Comparison of ENCODE assay signal across 21 cellular contexts in genomic region chr7:3153118-3153517, GRCh38.
"Had no signal": no experiment of that assay in that cellular context is flagged by ENCODE, and none has a peak within 500 bp of the region (broad histone marks: within the 10 kb centered on the region; RNA-seq: fewer than 3 reads in every experiment).

No MANE protein-coding gene starts in this region.

- H3K27me3 ChIP-seq: testis, tibial nerve, vagina had no signal

- H3K27ac ChIP-seq: epithelial cell of prostate, esophagus squamous epithelium, foreskin keratinocyte, spleen, testis, tibial nerve, upper lobe of right lung, vagina had no signal

- H3K4me3 Mint-ChIP-seq: dendritic cell treated with granulocyte-macrophage colony-stimulating factor and Interleukin-4, amounts not matched to agents 40 ng/mL and 50 ng/mL, for 4 days; effector memory CD8-positive, alpha-beta T cell; naive thymus-derived CD4-positive, alpha-beta T cell; nephron progenitor cell; stimulated activated naive B cell treated with anti-CD40 and anti-IgM and Interleukin-4, amounts not matched to agents 10 μg/mL and 1 μg/mL and 100 μg/mL, for 72 hours; stimulated activated naive CD8-positive, alpha-beta T cell treated with anti-CD3 and anti-CD28 coated beads, Interleukin-15, amount 100 ng/mL, for 72 hours had no signal

- H3K4me1 ChIP-seq: foreskin keratinocyte, testis, tibial nerve, upper lobe of right lung, vagina had no signal

- H3K9me3 Mint-ChIP-seq: dendritic cell treated with granulocyte-macrophage colony-stimulating factor and Interleukin-4, amounts not matched to agents 40 ng/mL and 50 ng/mL, for 4 days; effector memory CD8-positive, alpha-beta T cell; stimulated activated naive CD8-positive, alpha-beta T cell treated with anti-CD3 and anti-CD28 coated beads, Interleukin-15, amount 100 ng/mL, for 72 hours had no signal

- H3K27me3 Mint-ChIP-seq: naive thymus-derived CD4-positive, alpha-beta T cell had no signal

- H3K4me3 ChIP-seq: esophagus squamous epithelium, spleen, testis, tibial nerve, upper lobe of right lung, vagina had no signal

- H3K36me3 ChIP-seq: esophagus squamous epithelium, spleen, tibial nerve, upper lobe of right lung, vagina had no signal

- H3K36me3 Mint-ChIP-seq: naive thymus-derived CD4-positive, alpha-beta T cell; stimulated activated naive B cell treated with anti-CD40 and anti-IgM and Interleukin-4, amounts not matched to agents 10 μg/mL and 1 μg/mL and 100 μg/mL, for 72 hours had no signal

- ATAC-seq: effector memory CD8-positive, alpha-beta T cell; foreskin keratinocyte; naive thymus-derived CD4-positive, alpha-beta T cell; sciatic nerve; stimulated activated naive B cell treated with anti-CD40 and anti-IgM and Interleukin-4, amounts not matched to agents 10 μg/mL and 1 μg/mL and 100 μg/mL, for 72 hours; stimulated activated naive CD8-positive, alpha-beta T cell treated with anti-CD3 and anti-CD28 coated beads, Interleukin-15, amount 100 ng/mL, for 72 hours; upper lobe of right lung had no signal

- H3K9me3 ChIP-seq: esophagus squamous epithelium, testis, upper lobe of right lung, vagina had no signal

- H3K27ac Mint-ChIP-seq: dendritic cell treated with granulocyte-macrophage colony-stimulating factor and Interleukin-4, amounts not matched to agents 40 ng/mL and 50 ng/mL, for 4 days; effector memory CD8-positive, alpha-beta T cell; naive thymus-derived CD4-positive, alpha-beta T cell; nephron progenitor cell had no signal

- DNase-seq: effector memory CD8-positive, alpha-beta T cell; esophagus squamous epithelium; foreskin keratinocyte; kidney; mammary epithelial cell; naive thymus-derived CD4-positive, alpha-beta T cell; nephron progenitor cell; posterior cingulate gyrus; stimulated activated CD4-positive, alpha-beta T cell treated with anti-CD3 and anti-CD28 coated beads, Interleukin-15, amount 100 ng/mL, for 24 hours; stimulated activated CD4-positive, alpha-beta T cell treated with anti-CD3 and anti-CD28 coated beads, Interleukin-1b, Interleukin-23, amount 100 ng/mL, for 48 hours; stimulated activated CD4-positive, alpha-beta T cell treated with anti-CD3 and anti-CD28 coated beads, Interleukin-4, amount 100 ng/mL, for 24 hours; stimulated activated naive B cell treated with anti-CD40 and anti-IgM and Interleukin-4, amounts not matched to agents 10 μg/mL and 1 μg/mL and 100 μg/mL, for 72 hours; stimulated activated naive CD8-positive, alpha-beta T cell treated with anti-CD3 and anti-CD28 coated beads, Interleukin-15, amount 100 ng/mL, for 72 hours; testis had no signal
